ENCODE assay signal across 1 cellular context in the genomic region with DNA sequence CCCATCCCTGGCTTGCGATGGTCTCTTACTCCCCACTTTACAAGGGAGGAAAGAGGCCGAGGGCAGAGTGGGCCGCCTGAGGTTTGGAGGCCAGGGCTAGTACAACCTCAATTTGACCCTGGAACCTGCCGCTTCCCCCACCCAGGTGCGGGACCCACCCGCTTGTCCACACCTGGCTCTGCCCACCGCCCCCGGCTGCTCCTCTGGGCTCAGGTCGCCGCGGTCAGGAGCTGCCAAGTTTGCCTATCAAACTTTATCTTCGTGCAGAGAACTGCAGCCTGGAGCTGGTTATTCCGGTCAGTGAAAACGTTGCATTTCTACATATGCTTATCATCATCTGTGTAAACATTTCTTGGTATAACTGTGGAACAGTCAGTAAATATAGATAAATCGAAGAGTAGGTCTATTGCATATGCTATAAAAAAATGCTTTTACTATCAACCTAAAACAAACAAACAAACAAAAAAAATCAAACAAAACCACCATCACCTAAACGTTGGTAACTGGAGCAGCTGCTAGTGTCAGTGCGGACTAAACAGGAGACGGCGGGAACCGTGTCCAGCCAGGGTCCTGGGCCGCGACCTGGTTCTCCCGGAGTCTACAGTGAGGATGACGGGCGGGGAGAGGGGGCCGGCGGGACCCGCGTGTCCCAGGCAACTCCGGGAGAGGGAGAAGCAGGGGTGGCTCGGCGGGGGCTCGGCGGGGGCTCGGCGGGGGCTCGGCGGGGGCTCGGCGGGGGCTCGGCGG.
A peak's percentile ranks its signal among the peaks of the same experiment; 100 is the strongest.
TF ChIP-seq lines count a peak whose summit lies in the region.

No MANE protein-coding gene starts in this region.

TF ChIP-seq in K562, 482 proteins besides CTCF, POLR2A, EP300 and RAD21 (continued from another document and continues in another):
- TF ChIP-seq, protein P1, sequence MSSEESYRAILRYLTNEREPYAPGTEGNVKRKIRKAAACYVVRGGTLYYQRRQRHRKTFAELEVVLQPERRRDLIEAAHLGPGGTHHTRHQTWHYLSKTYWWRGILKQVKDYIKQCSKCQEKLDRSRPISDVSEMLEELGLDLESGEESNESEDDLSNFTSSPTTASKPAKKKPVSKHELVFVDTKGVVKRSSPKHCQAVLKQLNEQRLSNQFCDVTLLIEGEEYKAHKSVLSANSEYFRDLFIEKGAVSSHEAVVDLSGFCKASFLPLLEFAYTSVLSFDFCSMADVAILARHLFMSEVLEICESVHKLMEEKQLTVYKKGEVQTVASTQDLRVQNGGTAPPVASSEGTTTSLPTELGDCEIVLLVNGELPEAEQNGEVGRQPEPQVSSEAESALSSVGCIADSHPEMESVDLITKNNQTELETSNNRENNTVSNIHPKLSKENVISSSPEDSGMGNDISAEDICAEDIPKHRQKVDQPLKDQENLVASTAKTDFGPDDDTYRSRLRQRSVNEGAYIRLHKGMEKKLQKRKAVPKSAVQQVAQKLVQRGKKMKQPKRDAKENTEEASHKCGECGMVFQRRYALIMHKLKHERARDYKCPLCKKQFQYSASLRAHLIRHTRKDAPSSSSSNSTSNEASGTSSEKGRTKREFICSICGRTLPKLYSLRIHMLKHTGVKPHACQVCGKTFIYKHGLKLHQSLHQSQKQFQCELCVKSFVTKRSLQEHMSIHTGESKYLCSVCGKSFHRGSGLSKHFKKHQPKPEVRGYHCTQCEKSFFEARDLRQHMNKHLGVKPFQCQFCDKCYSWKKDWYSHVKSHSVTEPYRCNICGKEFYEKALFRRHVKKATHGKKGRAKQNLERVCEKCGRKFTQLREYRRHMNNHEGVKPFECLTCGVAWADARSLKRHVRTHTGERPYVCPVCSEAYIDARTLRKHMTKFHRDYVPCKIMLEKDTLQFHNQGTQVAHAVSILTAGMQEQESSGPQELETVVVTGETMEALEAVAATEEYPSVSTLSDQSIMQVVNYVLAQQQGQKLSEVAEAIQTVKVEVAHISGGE (CRISPR knock-in tag; IDR thresholded peaks at IDR 0.05), result no peak
- TF ChIP-seq SMAD4 (CRISPR knock-in tag; conservative IDR thresholded peaks at IDR 0.05) (no peak; the same call in 1 of the 2 replicates), E2F8 (IDR thresholded peaks at IDR 0.05; ENCODE audit: low read depth, partially characterized antibody) (peak; percentile 69), USF1 (CRISPR knock-in tag; IDR thresholded peaks at IDR 0.05) (no peak), SREBF1 (IDR thresholded peaks at IDR 0.05; ENCODE audit: borderline replicate concordance, low read depth, low read length) (no peak), ZNF282 (CRISPR knock-in tag; IDR thresholded peaks at IDR 0.05) (no peak), IFI16 (CRISPR knock-in tag; IDR thresholded peaks at IDR 0.05) (0 out of 2 replicates have a peak, but pooled peaks have one; percentile 29), PHB (CRISPR knock-in tag; IDR thresholded peaks at IDR 0.05) (no peak), ZNF263 (CRISPR knock-in tag; IDR thresholded peaks at IDR 0.05; ENCODE audit: borderline replicate concordance) (no peak), ZNF583 (CRISPR knock-in tag; IDR thresholded peaks at IDR 0.05) (no peak), ZFPM2 (CRISPR knock-in tag; IDR thresholded peaks at IDR 0.05) (no peak), GABPA (tag; conservative IDR thresholded peaks at IDR 0.05; ENCODE audit: low read depth) (no peak), KDM4B (IDR thresholded peaks at IDR 0.05; ENCODE audit: borderline replicate concordance in 2 of 2, low read depth in 1 of 2) (peak in 1 of 2 experiments; percentile 100; a peak in 2 of 4 replicates), ZNF551 (CRISPR knock-in tag; IDR thresholded peaks at IDR 0.05) (no peak), GABPB2 (CRISPR knock-in tag; conservative IDR thresholded peaks at IDR 0.05) (no peak), U2AF1 (optimal IDR thresholded peaks at IDR 0.05; ENCODE audit: low read depth, low read length) (no peak), MAZ (CRISPR knock-in tag; conservative IDR thresholded peaks at IDR 0.05 in 1 of 2, IDR thresholded peaks at IDR 0.05 in 1 of 2) (peak in 1 of 2 experiments; percentile 60; a peak in 2 of 4 replicates), RBM14 (IDR thresholded peaks at IDR 0.05; ENCODE audit: borderline replicate concordance, insufficient read depth, low read depth, low read length) (no peak), SIRT6 (IDR thresholded peaks at IDR 0.05; ENCODE audit: low read depth, low read length) (no peak), STAT5A (IDR thresholded peaks at IDR 0.05; ENCODE audit: borderline replicate concordance, low read length) (peak; percentile 57), NONO (IDR thresholded peaks at IDR 0.05; ENCODE audit: low read depth in 2 of 2, low read length in 1 of 2) (no peak), GATAD2A (IDR thresholded peaks at IDR 0.05) (no peak; the same call in 1 of the 2 replicates), ZNF444 (CRISPR knock-in tag; IDR thresholded peaks at IDR 0.05) (no peak), ARHGAP35 (IDR thresholded peaks at IDR 0.05; ENCODE audit: partially characterized antibody) (peak; percentile 93), MNT (conservative IDR thresholded peaks at IDR 0.05) (peak in 1 of 2 experiments; percentile 47; a peak in 2 of 4 replicates), ZNF764 (CRISPR knock-in tag; IDR thresholded peaks at IDR 0.05; ENCODE audit: low read depth) (no peak), TAF7 (tag; IDR thresholded peaks at IDR 0.05) (no peak), ILK (tag; IDR thresholded peaks at IDR 0.05; ENCODE audit: borderline replicate concordance, low read depth) (no peak), ATF3 (IDR thresholded peaks at IDR 0.05) (no peak), ATF3 (CRISPR knock-in tag; conservative IDR thresholded peaks at IDR 0.05) (no peak), MYBL2 (IDR thresholded peaks at IDR 0.05; ENCODE audit: low read depth) (no peak), MYBL2 (CRISPR knock-in tag; IDR thresholded peaks at IDR 0.05; ENCODE audit: borderline replicate concordance) (no peak)
- TF ChIP-seq, protein P2, sequence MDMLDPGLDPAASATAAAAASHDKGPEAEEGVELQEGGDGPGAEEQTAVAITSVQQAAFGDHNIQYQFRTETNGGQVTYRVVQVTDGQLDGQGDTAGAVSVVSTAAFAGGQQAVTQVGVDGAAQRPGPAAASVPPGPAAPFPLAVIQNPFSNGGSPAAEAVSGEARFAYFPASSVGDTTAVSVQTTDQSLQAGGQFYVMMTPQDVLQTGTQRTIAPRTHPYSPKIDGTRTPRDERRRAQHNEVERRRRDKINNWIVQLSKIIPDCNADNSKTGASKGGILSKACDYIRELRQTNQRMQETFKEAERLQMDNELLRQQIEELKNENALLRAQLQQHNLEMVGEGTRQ (CRISPR knock-in tag; IDR thresholded peaks at IDR 0.05), result no peak
- TF ChIP-seq, protein P3, sequence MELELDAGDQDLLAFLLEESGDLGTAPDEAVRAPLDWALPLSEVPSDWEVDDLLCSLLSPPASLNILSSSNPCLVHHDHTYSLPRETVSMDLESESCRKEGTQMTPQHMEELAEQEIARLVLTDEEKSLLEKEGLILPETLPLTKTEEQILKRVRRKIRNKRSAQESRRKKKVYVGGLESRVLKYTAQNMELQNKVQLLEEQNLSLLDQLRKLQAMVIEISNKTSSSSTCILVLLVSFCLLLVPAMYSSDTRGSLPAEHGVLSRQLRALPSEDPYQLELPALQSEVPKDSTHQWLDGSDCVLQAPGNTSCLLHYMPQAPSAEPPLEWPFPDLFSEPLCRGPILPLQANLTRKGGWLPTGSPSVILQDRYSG (tag; conservative IDR thresholded peaks at IDR 0.05; ENCODE audit: low read depth), result no peak
- TF ChIP-seq, protein P4, sequence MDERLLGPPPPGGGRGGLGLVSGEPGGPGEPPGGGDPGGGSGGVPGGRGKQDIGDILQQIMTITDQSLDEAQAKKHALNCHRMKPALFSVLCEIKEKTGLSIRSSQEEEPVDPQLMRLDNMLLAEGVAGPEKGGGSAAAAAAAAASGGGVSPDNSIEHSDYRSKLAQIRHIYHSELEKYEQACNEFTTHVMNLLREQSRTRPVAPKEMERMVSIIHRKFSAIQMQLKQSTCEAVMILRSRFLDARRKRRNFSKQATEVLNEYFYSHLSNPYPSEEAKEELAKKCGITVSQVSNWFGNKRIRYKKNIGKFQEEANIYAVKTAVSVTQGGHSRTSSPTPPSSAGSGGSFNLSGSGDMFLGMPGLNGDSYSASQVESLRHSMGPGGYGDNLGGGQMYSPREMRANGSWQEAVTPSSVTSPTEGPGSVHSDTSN (CRISPR knock-in tag; IDR thresholded peaks at IDR 0.05; ENCODE audit: low read depth), result no peak
- TF ChIP-seq, protein P4 (tag; conservative IDR thresholded peaks at IDR 0.05; ENCODE audit: low read depth), result no peak
